ENCODE assay signal across 8 cellular contexts in the genomic region with DNA sequence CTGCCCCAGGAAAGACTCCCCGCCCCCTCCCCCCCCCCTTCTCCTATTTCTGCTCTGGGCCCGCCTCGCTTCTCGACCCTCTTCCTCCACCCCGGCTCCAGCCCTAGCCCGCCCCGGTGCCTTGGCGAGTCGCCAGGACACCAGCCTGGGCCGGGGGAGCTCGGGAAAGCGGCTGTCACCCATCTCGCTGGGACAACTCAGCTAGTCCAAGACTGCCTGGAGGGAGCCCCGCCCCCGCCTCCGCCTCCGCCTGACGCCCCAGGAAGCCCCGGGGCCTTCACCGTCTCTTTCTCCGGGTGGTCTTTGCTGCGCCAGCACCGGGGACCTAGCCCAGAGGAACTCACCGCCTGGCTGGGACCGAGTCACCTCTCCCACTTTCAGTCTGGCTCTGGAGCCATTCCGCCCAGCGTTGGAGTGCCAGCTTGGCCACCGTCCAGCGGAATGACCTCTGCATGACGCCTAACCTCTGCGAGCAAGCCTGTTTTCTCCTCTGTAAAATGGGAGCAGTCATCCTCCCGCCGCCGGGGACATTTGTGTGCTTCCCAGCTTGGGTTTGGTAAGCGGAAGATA. TPM values are rescaled to one million over a fixed set of nuclear protein-coding genes. Genes with fewer than 3 reads are reported as not detected.
A peak's percentile ranks its signal among the peaks of the same experiment; 100 is the strongest.
DNase-seq lines count a peak whose midpoint lies in the region; ATAC-seq, FAIRE-seq and TF ChIP-seq lines count a peak whose summit lies in the region.

No MANE protein-coding gene starts in this region.

- CTCF ChIA-PET in CD8-positive, alpha-beta memory T cell (lab: Charles Lee), result interaction anchor here (0.9 kb wide), 1 partner anchor 22 kb away, joined by 3 read pairs; no protein-coding TSS in a partner anchor
- CTCF ChIA-PET in Panc1 (lab: Charles Lee), result no interaction called here

- H3K4me3 ChIP-seq in CD8-positive, alpha-beta memory T cell (ENCODE audit: low read length), result no peak overlapping the region
- peak overlapping the region; percentile 60 to 63 for H3K4me3 ChIP-seq in Panc1 (ENCODE audit: low read depth in 2 of 2, low read length in 2 of 2)
- H3K4me3 ChIP-seq in breast epithelium, result peak overlapping the region; percentile 77 to 90 (median 86)

- no TSS peak for BruUV-seq in Panc1 (replicated peaks; lab: Mats Ljungman, UMichigan)

- no peaks in the 10 kb centered on the region for H3K27me3 ChIP-seq in CD8-positive, alpha-beta memory T cell (ENCODE audit: insufficient read depth, low read length, poor library complexity, severe bottlenecking)
- H3K27me3 ChIP-seq in Panc1 (ENCODE audit: control insufficient read depth, insufficient read depth, low read length) (no peaks in the 10 kb centered on the region), breast epithelium (no peaks in the 10 kb centered on the region)

- H3K27ac ChIP-seq in CD8-positive, alpha-beta memory T cell (ENCODE audit: low read depth, low read length), result peak overlapping the region; percentile 67
- H3K27ac ChIP-seq in Panc1 (ENCODE audit: low read length) (no peak overlapping the region), breast epithelium (peak overlapping the region; percentile 79 to 93)

- no peak for FAIRE-seq in D721Med (lab: Jason Lieb, UNC)

- peak overlapping the region in 6 of 8 donors; percentile 7 to 93 (median 80) for H3K27ac Mint-ChIP-seq in CD8-positive, alpha-beta memory T cell
- no peak overlapping the region for H3K27ac Mint-ChIP-seq in stimulated activated naive CD8-positive, alpha-beta T cell treated with anti-CD3 and anti-CD28 coated beads, Interleukin-15, amount 100 ng/mL, for 72 hours

- ATAC-seq in Panc1 (no peak), left colon (no peak), HG02884 (IDR thresholded peaks at IDR 0.05; ENCODE audit: unreplicated experiment) (no peak), HG02870 (IDR thresholded peaks at IDR 0.05; ENCODE audit: unreplicated experiment) (no peak)
- no peak for ATAC-seq in stimulated activated naive CD8-positive, alpha-beta T cell treated with anti-CD3 and anti-CD28 coated beads, Interleukin-15, amount 100 ng/mL, for 72 hours

- TF ChIP-seq POLR2A in breast epithelium (IDR thresholded peaks at IDR 0.05), result no peak

- H3K9me3 ChIP-seq in CD8-positive, alpha-beta memory T cell (ENCODE audit: low read length), result no peaks in the 10 kb centered on the region
- no peaks in the 10 kb centered on the region for H3K9me3 ChIP-seq in Panc1 (ENCODE audit: control insufficient read depth, insufficient read depth, low read depth, low read length)
- no peaks in the 10 kb centered on the region for H3K9me3 ChIP-seq in breast epithelium

- H3K4me1 ChIP-seq in CD8-positive, alpha-beta memory T cell (ENCODE audit: insufficient read depth, low read length), result peaks cover 20% of the 10 kb centered on the region
- H3K4me1 ChIP-seq in Panc1 (ENCODE audit: control insufficient read depth, insufficient read depth, low read length), result peaks cover 19% of the 10 kb centered on the region
- peaks cover 6 to 13% of the 10 kb centered on the region in 2 donors for H3K4me1 ChIP-seq in breast epithelium

- intact Hi-C loops in Panc1 (cut with micrococcal nuclease; ENCODE audit: unreplicated experiment) (no loop called here), breast epithelium (cut with DNase I; ENCODE audit: low total_unique reads) (no loop called here), left colon (cut with DNase I, micrococcal nuclease) (no loop called here)

- in situ Hi-C loops in Panc1 (cut with HindIII; ENCODE audit: low pct_unique_long_range_greater_than_20kb, low sequenced_read_pairs), result no loop called here

- TF ChIP-seq CTCF in Panc1 (IDR thresholded peaks at IDR 0.05) (no peak), breast epithelium (IDR thresholded peaks at IDR 0.05) (no peak), D721Med (IDR thresholded peaks at IDR 0.05; ENCODE audit: insufficient read depth, missing control alignments) (no peak)

- H3K36me3 Mint-ChIP-seq in CD8-positive, alpha-beta memory T cell, result peaks cover 0 to 3% (median 0%) of the 10 kb centered on the region in 3 donors

- DNase-seq in CD8-positive, alpha-beta memory T cell, result peak; percentile 12 to 67 (median 24)
- no peak for DNase-seq in Panc1 (ENCODE audit: low read depth, low spot score)
- DNase-seq in breast epithelium (ENCODE audit: low spot score in 2 of 2), result peak; percentile 48 to 67
- DNase-seq in left colon, result peak; percentile 60 to 71
- DNase-seq in stimulated activated naive CD8-positive, alpha-beta T cell treated with anti-CD3 and anti-CD28 coated beads, Interleukin-15, amount 100 ng/mL, for 72 hours, result no peak
- no peak for DNase-seq in D721Med (ENCODE audit: insufficient read length, low spot score)

- H3K36me3 ChIP-seq in CD8-positive, alpha-beta memory T cell (ENCODE audit: insufficient read depth, low read length), result no peaks in the 10 kb centered on the region
- H3K36me3 ChIP-seq in Panc1 (ENCODE audit: control insufficient read depth, insufficient read depth, low read length) (no peaks in the 10 kb centered on the region; the same call in 1 of the 2 replicates), breast epithelium (no peaks in the 10 kb centered on the region)

- peak overlapping the region; percentile 74 to 98 (median 87) for H3K4me3 Mint-ChIP-seq in CD8-positive, alpha-beta memory T cell
- peak overlapping the region; percentile 63 to 81 for H3K4me3 Mint-ChIP-seq in stimulated activated naive CD8-positive, alpha-beta T cell treated with anti-CD3 and anti-CD28 coated beads, Interleukin-15, amount 100 ng/mL, for 72 hours

- peaks cover 23 to 28% (median 24%) of the 10 kb centered on the region in 3 donors for H3K4me1 Mint-ChIP-seq in CD8-positive, alpha-beta memory T cell
- H3K4me1 Mint-ChIP-seq in stimulated activated naive CD8-positive, alpha-beta T cell treated with anti-CD3 and anti-CD28 coated beads, Interleukin-15, amount 100 ng/mL, for 72 hours, result peaks cover 30% of the 10 kb centered on the region

- POLR2A ChIA-PET in CD8-positive, alpha-beta memory T cell (lab: Charles Lee), result no interaction called here
- POLR2A ChIA-PET in Panc1 (lab: Charles Lee), result interaction anchor here (0.7 kb wide), 1 partner anchor 21 kb away, joined by 9 read pairs; no protein-coding TSS in a partner anchor

- H3K27me3 Mint-ChIP-seq in CD8-positive, alpha-beta memory T cell, result peaks cover 0 to 1% of the 10 kb centered on the region in 2 donors
- peaks cover 36% of the 10 kb centered on the region for H3K27me3 Mint-ChIP-seq in stimulated activated naive CD8-positive, alpha-beta T cell treated with anti-CD3 and anti-CD28 coated beads, Interleukin-15, amount 100 ng/mL, for 72 hours

- no peaks in the 10 kb centered on the region for H3K9me3 Mint-ChIP-seq in CD8-positive, alpha-beta memory T cell
- H3K9me3 Mint-ChIP-seq in stimulated activated naive CD8-positive, alpha-beta T cell treated with anti-CD3 and anti-CD28 coated beads, Interleukin-15, amount 100 ng/mL, for 72 hours, result no peaks in the 10 kb centered on the region

RNA-seq across cellular contexts. Expression of gene ZCCHC24, which starts 1.1 kb away (rescaled TPM):
- under 1 TPM; 0.83 to 1.00 TPM for total RNA-seq in CD8-positive, alpha-beta memory T cell
- polyA plus RNA-seq in CD8-positive, alpha-beta memory T cell, result 1.4 TPM
- total RNA-seq in Panc1 (2021; ENCODE audit: unreplicated experiment), result 7.8 TPM
- 11.3 TPM for polyA plus RNA-seq in Panc1 (2012; ENCODE audit: insufficient read length)
- total RNA-seq in breast epithelium, result 10 to 100 TPM; 18.7 to 50.8 (median 48.8) TPM
- total RNA-seq in left colon, result 10 to 100 TPM in 1 of 2 donors, 1 to 10 TPM in 1; 5.3 to 18.4 TPM

Comparison
In these comparisons a context has a peak if more than half of its experiments do, and no peak if none do; other contexts are left out.
1. DNase-seq: peak in CD8-positive, alpha-beta memory T cell (5 of 5), breast epithelium (2 of 2) and left colon (2 of 2); none in Panc1 (single experiment), stimulated activated naive CD8-positive, alpha-beta T cell treated with anti-CD3 and anti-CD28 coated beads, Interleukin-15, amount 100 ng/mL, for 72 hours (0 of 2) and D721Med (single experiment).
2. H3K27ac Mint-ChIP-seq: peak in CD8-positive, alpha-beta memory T cell (6 of 8); none in stimulated activated naive CD8-positive, alpha-beta T cell treated with anti-CD3 and anti-CD28 coated beads, Interleukin-15, amount 100 ng/mL, for 72 hours (0 of 2).